Comparison of ENCODE assay signal across 8 cellular contexts in the genomic region with DNA sequence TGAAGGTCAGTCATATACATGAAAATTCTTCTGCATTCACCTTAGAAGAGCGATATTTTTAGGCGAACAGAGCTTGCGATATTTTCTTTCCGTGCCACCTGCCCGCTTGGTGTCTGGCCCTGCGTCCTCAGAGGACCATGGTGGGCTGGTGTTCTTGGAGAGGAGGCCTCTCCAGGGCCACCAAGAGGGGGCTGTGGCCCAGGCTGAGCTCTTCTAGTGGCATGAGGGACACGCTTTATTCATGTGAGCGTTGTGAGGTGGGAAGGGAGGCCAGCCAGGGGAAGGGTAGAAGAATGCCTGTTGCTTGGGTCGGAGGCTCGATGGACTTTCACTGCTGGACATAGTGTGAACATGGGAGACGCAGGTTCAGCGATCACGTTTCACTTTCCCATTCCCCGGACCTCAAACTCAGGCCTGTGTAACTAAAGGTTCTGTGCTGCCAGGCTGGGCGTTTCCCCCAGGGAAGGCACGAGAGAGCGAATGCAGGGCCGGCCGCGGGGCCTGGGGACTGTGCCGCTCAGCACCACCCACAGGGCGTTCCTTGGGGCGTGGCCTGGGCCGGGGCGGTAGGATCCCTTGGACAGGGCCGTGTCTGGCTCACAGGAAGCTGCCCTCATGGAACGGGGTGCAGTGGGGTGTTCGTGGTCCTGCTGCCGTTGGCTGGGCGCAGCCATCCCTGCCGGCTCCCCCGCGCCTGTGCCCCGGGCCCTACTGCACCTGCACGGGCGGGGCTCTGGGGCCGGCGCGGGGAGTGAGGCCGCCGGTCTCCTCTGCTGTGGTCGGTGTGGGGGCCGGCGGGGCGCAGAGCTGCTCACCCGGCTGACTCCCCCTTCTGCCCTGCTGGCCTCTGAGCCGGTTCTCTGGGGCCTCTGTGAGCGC. TPM values are rescaled to one million over a fixed set of nuclear protein-coding genes. Genes with fewer than 3 reads are reported as not detected.
DNase-seq lines count a peak whose midpoint lies in the region; ATAC-seq and TF ChIP-seq lines count a peak whose summit lies in the region.

No MANE protein-coding gene starts in this region.

- H3K27ac Mint-ChIP-seq in chondrocyte (ENCODE audit: unreplicated experiment), result peak overlapping the region; percentile 38

- no peaks in the 10 kb centered on the region for H3K36me3 Mint-ChIP-seq in chondrocyte (ENCODE audit: low read depth)

- ATAC-seq in HG02970 (IDR thresholded peaks at IDR 0.05; ENCODE audit: low FRiP score, unreplicated experiment), result peak; percentile 69

- peaks cover 15% of the 10 kb centered on the region for H3K4me1 Mint-ChIP-seq in chondrocyte (ENCODE audit: low read depth)

- DNase-seq in NCI-H1436 (lab: John Stamatoyannopoulos, UW) (peak; percentile 75), NCI-H1436 treated with DMSO at 0.1 percent for 48 hours (lab: John Stamatoyannopoulos, UW) (no peak), NCI-H2171 (lab: John Stamatoyannopoulos, UW) (peak; percentile 81), chondrocyte (ENCODE audit: low spot score) (peak; percentile 92), left kidney (ENCODE audit: low read depth, low spot score) (peak; percentile 91)
- DNase-seq in activated CD4-positive, alpha-beta T cell treated with anti-CD3 and anti-CD28 coated beads for 1 hour, result peak; percentile 67
- DNase-seq in stimulated activated CD4-positive, alpha-beta T cell treated with anti-CD3 and anti-CD28 coated beads, Interleukin-2, amount 100 ng/mL, for 24 hours, result peak; percentile 88 to 94

- H3K27me3 Mint-ChIP-seq in chondrocyte (ENCODE audit: low read depth), result peaks cover 68% of the 10 kb centered on the region

- H3K9me3 Mint-ChIP-seq in chondrocyte (ENCODE audit: low read depth), result peaks cover 4% of the 10 kb centered on the region

- peak overlapping the region; percentile 85 for H3K4me3 Mint-ChIP-seq in chondrocyte (ENCODE audit: unreplicated experiment)

- no peak for TF ChIP-seq CTCF in chondrocyte (IDR thresholded peaks at IDR 0.05)

RNA-seq across cellular contexts. Expression of a gene that starts 40.7 kb away (rescaled TPM):
- total RNA-seq in chondrocyte, result 75.8 to 108 TPM (median 81.6 TPM) in 3 replicates

RNA-seq across cellular contexts. Expression of a gene that starts 59.6 kb away (rescaled TPM):
- not detected in 3 replicates for total RNA-seq in chondrocyte
